Comparison of ENCODE assay signal across 1 cellular context in genomic region chr17:76357597-76358158, GRCh38.
TF ChIP-seq lines count a peak whose summit lies in the region.

No MANE protein-coding gene starts in this region.

TF ChIP-seq in HepG2, 621 proteins besides CTCF, POLR2A, EP300 and RAD21 (continued from another document):
- peak; percentile 55 for TF ChIP-seq ZNF687 (CRISPR knock-in tag; IDR thresholded peaks at IDR 0.05)
- TF ChIP-seq DMAP1 (CRISPR knock-in tag; IDR thresholded peaks at IDR 0.05) = peak; percentile 25
- TF ChIP-seq ZNF264 (CRISPR knock-in tag; IDR thresholded peaks at IDR 0.05) = peak; percentile 99
- 0 out of 2 replicates have a peak, but pooled peaks have one; percentile 33 for TF ChIP-seq CENPBD1 (CRISPR knock-in tag; IDR thresholded peaks at IDR 0.05; ENCODE audit: borderline replicate concordance, low read depth)
- 0 out of 2 replicates have a peak, but pooled peaks have one; percentile 15 for TF ChIP-seq ZNF768 (CRISPR knock-in tag; IDR thresholded peaks at IDR 0.05)
- TF ChIP-seq ZBTB4 (CRISPR knock-in tag; IDR thresholded peaks at IDR 0.05; ENCODE audit: borderline replicate concordance) = peak; percentile 47; the same call in 1 of the 2 replicates
- TF ChIP-seq AKNA (CRISPR knock-in tag; IDR thresholded peaks at IDR 0.05; ENCODE audit: borderline replicate concordance) = no peak
- TF ChIP-seq POLR2G (IDR thresholded peaks at IDR 0.05; ENCODE audit: low read depth, low read length) = peak; percentile 82
- peak; percentile 53; the same call in 1 of the 2 replicates for TF ChIP-seq ZC3H13 (CRISPR knock-in tag; IDR thresholded peaks at IDR 0.05)
- no peak for TF ChIP-seq TP53 (CRISPR knock-in tag; conservative IDR thresholded peaks at IDR 0.05)
- no peak for TF ChIP-seq CENPT (CRISPR knock-in tag; IDR thresholded peaks at IDR 0.05; ENCODE audit: low read depth)
- TF ChIP-seq ZNF619 (CRISPR knock-in tag; IDR thresholded peaks at IDR 0.05) = 0 out of 2 replicates have a peak, but pooled peaks have one; percentile 38
- TF ChIP-seq ZFP91 (CRISPR knock-in tag; IDR thresholded peaks at IDR 0.05; ENCODE audit: borderline replicate concordance) = peak; percentile 27; the same call in 1 of the 2 replicates
- TF ChIP-seq FOXP1 (IDR thresholded peaks at IDR 0.05) = no peak
- TF ChIP-seq FOXP1 (CRISPR knock-in tag; IDR thresholded peaks at IDR 0.05) = 0 out of 2 replicates have a peak, but pooled peaks have one; percentile 17
- 0 out of 2 replicates have a peak, but pooled peaks have one; percentile 37 for TF ChIP-seq MED1 (CRISPR knock-in tag; IDR thresholded peaks at IDR 0.05)
- TF ChIP-seq GMEB2 (CRISPR knock-in tag; IDR thresholded peaks at IDR 0.05; ENCODE audit: low read depth) = no peak; the same call in 1 of the 2 replicates
- 0 out of 2 replicates have a peak, but pooled peaks have one; percentile 44 for TF ChIP-seq ZNF205 (CRISPR knock-in tag; IDR thresholded peaks at IDR 0.05)
- TF ChIP-seq TCF7 (IDR thresholded peaks at IDR 0.05; ENCODE audit: low read depth) = no peak
- TF ChIP-seq CERS6 (CRISPR knock-in tag; IDR thresholded peaks at IDR 0.05) = no peak
- no peak for TF ChIP-seq MTF1 (CRISPR knock-in tag; IDR thresholded peaks at IDR 0.05)
- TF ChIP-seq KDM2A (CRISPR knock-in tag; IDR thresholded peaks at IDR 0.05; ENCODE audit: borderline replicate concordance, low read depth) = peak; percentile 25; the same call in 1 of the 2 replicates
